29 cellular contexts compared by ENCODE assay signal in genomic region chr13:34647379-34647778, GRCh38.
"Had no signal": no experiment of that assay in that cellular context is flagged by ENCODE, and none has a peak within 500 bp of the region (broad histone marks: within the 10 kb centered on the region; RNA-seq: fewer than 3 reads in every experiment).

No MANE protein-coding gene starts in this region.

- H3K27me3 ChIP-seq: colonic mucosa, gastroesophageal sphincter, hepatocyte, right atrium auricular region, spleen, tibial nerve had no signal

- DNase-seq: activated CD4-positive, alpha-beta T cell treated with anti-CD3 and anti-CD28 coated beads for 36 hours; activated CD4-positive, CD25-positive, alpha-beta regulatory T cell; activated CD8-positive, alpha-beta memory T cell treated with anti-CD3 and anti-CD28 coated beads, Interleukin-2, amount 10 ng/mL, durations not matched to agents 7 days and 5 days; activated CD8-positive, alpha-beta T cell treated with anti-CD3 and anti-CD28 coated beads, Interleukin-2, amount 10 ng/mL, durations not matched to agents 7 days and 5 days; activated naive CD8-positive, alpha-beta T cell treated with anti-CD3 and anti-CD28 coated beads, Interleukin-2, amount 50 U/mL, for 24 hours; activated T-cell treated with anti-CD3 and anti-CD28 coated beads, Interleukin-2, amount 50 U/mL, for 48 hours; anterior cingulate cortex; cerebellar nuclear complex; colonic mucosa; effector CD8-positive, alpha-beta T cell; erythroblast; islet precursor cell; left cardiac atrium; left ventricle myocardium superior; naive B cell; nucleus accumbens; psoas muscle; spleen; stimulated activated naive CD4-positive, alpha-beta T cell treated with Interleukin-2 at 50 U/mL for 16 hours had no signal

- H3K4me3 ChIP-seq: colonic mucosa, gastroesophageal sphincter, hepatocyte, psoas muscle, right atrium auricular region, spleen, tibial nerve had no signal

- ATAC-seq: activated CD4-positive, alpha-beta T cell treated with anti-CD3 and anti-CD28 coated beads for 36 hours; activated CD8-positive, alpha-beta memory T cell treated with anti-CD3 and anti-CD28 coated beads, Interleukin-2, amount 10 ng/mL, durations not matched to agents 7 days and 5 days; activated CD8-positive, alpha-beta T cell treated with anti-CD3 and anti-CD28 coated beads, Interleukin-2, amount 10 ng/mL, durations not matched to agents 7 days and 5 days; activated naive CD8-positive, alpha-beta T cell treated with anti-CD3 and anti-CD28 coated beads, Interleukin-2, amount 50 U/mL, for 24 hours; gastroesophageal sphincter; left cardiac atrium; left ventricle myocardium superior; psoas muscle had no signal

- H3K4me1 ChIP-seq: colonic mucosa, gastroesophageal sphincter, parathyroid adenoma, psoas muscle, right atrium auricular region, spleen, tibial nerve had no signal

- FAIRE-seq: endometrium had no signal

- H3K9ac ChIP-seq: parathyroid adenoma had no signal

- H3K4me1 Mint-ChIP-seq: activated CD4-positive, alpha-beta T cell treated with anti-CD3 and anti-CD28 coated beads for 36 hours; activated CD8-positive, alpha-beta memory T cell treated with anti-CD3 and anti-CD28 coated beads, Interleukin-2, amount 10 ng/mL, durations not matched to agents 7 days and 5 days; activated naive CD4-positive, alpha-beta T cell treated with anti-CD3 and anti-CD28 coated beads, Interleukin-2, amount 50 U/mL, for 24 hours; activated naive CD8-positive, alpha-beta T cell treated with anti-CD3 and anti-CD28 coated beads, Interleukin-2, amount 50 U/mL, for 24 hours; mesothelial cell of epicardium; naive B cell; neural crest cell had no signal

- H3K36me3 Mint-ChIP-seq: activated CD8-positive, alpha-beta memory T cell treated with anti-CD3 and anti-CD28 coated beads, Interleukin-2, amount 10 ng/mL, durations not matched to agents 7 days and 5 days; activated naive CD4-positive, alpha-beta T cell treated with anti-CD3 and anti-CD28 coated beads, Interleukin-2, amount 50 U/mL, for 24 hours; mesothelial cell of epicardium; naive B cell had no signal

- H3K27ac ChIP-seq: colonic mucosa, gastroesophageal sphincter, hepatocyte, parathyroid adenoma, psoas muscle, right atrium auricular region, spleen, tibial nerve had no signal

- H3K4me3 Mint-ChIP-seq: activated CD4-positive, alpha-beta T cell treated with anti-CD3 and anti-CD28 coated beads for 36 hours; activated CD8-positive, alpha-beta memory T cell treated with anti-CD3 and anti-CD28 coated beads, Interleukin-2, amount 10 ng/mL, durations not matched to agents 7 days and 5 days; activated CD8-positive, alpha-beta T cell treated with anti-CD3 and anti-CD28 coated beads, Interleukin-2, amount 10 ng/mL, durations not matched to agents 7 days and 5 days; activated naive CD4-positive, alpha-beta T cell treated with anti-CD3 and anti-CD28 coated beads, Interleukin-2, amount 50 U/mL, for 24 hours; activated naive CD8-positive, alpha-beta T cell treated with anti-CD3 and anti-CD28 coated beads, Interleukin-2, amount 50 U/mL, for 24 hours; mesothelial cell of epicardium; naive B cell; neural crest cell had no signal

- H3K27me3 Mint-ChIP-seq: activated CD4-positive, alpha-beta T cell treated with anti-CD3 and anti-CD28 coated beads for 36 hours; activated CD8-positive, alpha-beta memory T cell treated with anti-CD3 and anti-CD28 coated beads, Interleukin-2, amount 10 ng/mL, durations not matched to agents 7 days and 5 days; activated naive CD8-positive, alpha-beta T cell treated with anti-CD3 and anti-CD28 coated beads, Interleukin-2, amount 50 U/mL, for 24 hours had no signal

- H2AFZ ChIP-seq: hepatocyte, parathyroid adenoma had no signal

- H3K27ac Mint-ChIP-seq: activated CD4-positive, alpha-beta T cell treated with anti-CD3 and anti-CD28 coated beads for 36 hours; activated CD8-positive, alpha-beta memory T cell treated with anti-CD3 and anti-CD28 coated beads, Interleukin-2, amount 10 ng/mL, durations not matched to agents 7 days and 5 days; activated CD8-positive, alpha-beta T cell treated with anti-CD3 and anti-CD28 coated beads, Interleukin-2, amount 10 ng/mL, durations not matched to agents 7 days and 5 days; activated naive CD4-positive, alpha-beta T cell treated with anti-CD3 and anti-CD28 coated beads, Interleukin-2, amount 50 U/mL, for 24 hours; activated naive CD8-positive, alpha-beta T cell treated with anti-CD3 and anti-CD28 coated beads, Interleukin-2, amount 50 U/mL, for 24 hours; activated T-helper 2 cell treated with anti-CD3 and anti-CD28 coated beads, Interferon-gamma antibody, Interleukin-2, Interleukin-4, amounts not matched to agents 10 μg/mL and 5 μg/mL and 100 μg/mL, durations not matched to agents 14 hours and 24 hours and 36 hours; mesothelial cell of epicardium had no signal

- H3K79me2 ChIP-seq: hepatocyte, parathyroid adenoma had no signal

- H3K36me3 ChIP-seq: colonic mucosa, gastroesophageal sphincter, right atrium auricular region, spleen, tibial nerve had no signal

- H3K9me3 ChIP-seq: colonic mucosa, gastroesophageal sphincter, psoas muscle, right atrium auricular region had no signal

- H3K4me2 ChIP-seq: hepatocyte had no signal
